Comparison of ENCODE assay signal across 29 cellular contexts in the genomic region with DNA sequence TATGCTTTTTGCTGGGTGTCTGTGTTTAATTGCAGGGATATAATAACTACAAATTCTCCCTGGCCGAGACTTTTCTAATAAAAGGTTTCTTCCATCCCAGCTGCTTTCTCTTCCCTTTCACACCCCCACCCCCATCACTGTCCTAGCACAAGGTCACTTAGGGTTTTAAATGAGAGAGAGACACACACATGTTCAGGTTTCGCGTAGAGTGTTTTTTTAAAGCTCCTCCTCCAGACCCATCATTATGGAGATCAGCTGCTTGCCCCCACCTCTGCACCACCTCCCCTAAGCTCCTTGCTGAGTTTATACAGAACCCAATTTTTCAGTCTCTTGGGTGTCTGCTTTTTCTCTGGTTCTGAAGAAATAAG. TPM values are rescaled to one million over a fixed set of nuclear protein-coding genes. Genes with fewer than 3 reads are reported as not detected.
DNase-seq lines count a peak whose midpoint lies in the region; ATAC-seq and TF ChIP-seq lines count a peak whose summit lies in the region.
"Had no signal": no experiment of that assay in that cellular context is flagged by ENCODE, and none has a peak within 500 bp of the region (broad histone marks: within the 10 kb centered on the region; RNA-seq: fewer than 3 reads in every experiment).

No MANE protein-coding gene starts in this region.

- peak overlapping the region; percentile 25 for H3K27ac Mint-ChIP-seq in glutamatergic neuron (ENCODE audit: unreplicated experiment)
- H3K27ac Mint-ChIP-seq in CD4-positive, alpha-beta T cell = no peak overlapping the region
- H3K27ac Mint-ChIP-seq: activated CD4-positive, alpha-beta memory T cell treated with anti-CD3 and anti-CD28 coated beads, Interleukin-2, amount 10 ng/mL, durations not matched to agents 7 days and 5 days; memory B cell; naive thymus-derived CD8-positive, alpha-beta T cell; stimulated activated naive CD8-positive, alpha-beta T cell treated with anti-CD3 and anti-CD28 coated beads, Interleukin-15, Interleukin-2, amounts not matched to agents 100 ng/mL and 50 ng/mL, for 24 hours had no signal

- peaks cover 3% of the 10 kb centered on the region for H3K27me3 Mint-ChIP-seq in glutamatergic neuron (ENCODE audit: unreplicated experiment)
- peaks cover 35% of the 10 kb centered on the region for H3K27me3 Mint-ChIP-seq in CD4-positive, alpha-beta T cell
- H3K27me3 Mint-ChIP-seq: activated CD4-positive, alpha-beta memory T cell treated with anti-CD3 and anti-CD28 coated beads, Interleukin-2, amount 10 ng/mL, durations not matched to agents 7 days and 5 days had no signal

- H3K27me3 ChIP-seq in CD4-positive, alpha-beta T cell (ENCODE audit: control insufficient read depth, insufficient read depth, low read length) = peaks cover 6% of the 10 kb centered on the region
- H3K27me3 ChIP-seq: foreskin keratinocyte, transverse colon had no signal

- DNase-seq in NCI-H1092 treated with DMSO at 0.1 percent for 48 hours (lab: John Stamatoyannopoulos, UW) = peak; percentile 8
- no peak for DNase-seq in NCI-H1092 (lab: John Stamatoyannopoulos, UW)
- peak; percentile 72 for DNase-seq in NCI-H2227 treated with DMSO at 0.1 percent for 48 hours (lab: John Stamatoyannopoulos, UW)
- DNase-seq in glutamatergic neuron = no peak
- DNase-seq in omental fat pad (ENCODE audit: low spot score) = no peak
- DNase-seq in activated CD4-positive, alpha-beta T cell treated with anti-CD3 and anti-CD28 coated beads for 48 hours = no peak
- DNase-seq in CD4-positive, alpha-beta T cell = no peak
- DNase-seq: activated CD4-positive, alpha-beta memory T cell treated with anti-CD3 and anti-CD28 coated beads, Interleukin-2, amount 10 ng/mL, durations not matched to agents 7 days and 5 days; activated naive CD4-positive, alpha-beta T cell treated with Interleukin-2 at 50 U/mL for 16 hours; anterior cingulate cortex; DMS79; erythroblast; foreskin keratinocyte; H7; naive thymus-derived CD8-positive, alpha-beta T cell; NCI-H1048; psoas muscle; stimulated activated CD4-positive, alpha-beta T cell treated with anti-CD3 and anti-CD28 coated beads, Interleukin-4, amount 100 ng/mL, for 24 hours; T-helper 2 cell; transverse colon; WERI-Rb-1 had no signal

- CTCF ChIA-PET in CD4-positive, alpha-beta T cell (lab: Charles Lee) = interaction anchor here (1.1 kb wide), 1 partner anchor 8 kb away, joined by 3 read pairs; no protein-coding TSS in a partner anchor

- H3K4me1 Mint-ChIP-seq in glutamatergic neuron (ENCODE audit: low read depth, unreplicated experiment) = peaks cover 20% of the 10 kb centered on the region
- no peaks in the 10 kb centered on the region for H3K4me1 Mint-ChIP-seq in CD4-positive, alpha-beta T cell (ENCODE audit: low read depth)
- H3K4me1 Mint-ChIP-seq: activated CD4-positive, alpha-beta memory T cell treated with anti-CD3 and anti-CD28 coated beads, Interleukin-2, amount 10 ng/mL, durations not matched to agents 7 days and 5 days; central memory CD8-positive, alpha-beta T cell; memory B cell; naive thymus-derived CD8-positive, alpha-beta T cell had no signal

- POLR2A ChIA-PET in CD4-positive, alpha-beta T cell (lab: Charles Lee) = no interaction called here

- H3K4me3 Mint-ChIP-seq in glutamatergic neuron (ENCODE audit: unreplicated experiment) = peak overlapping the region; percentile 78
- H3K4me3 Mint-ChIP-seq in CD4-positive, alpha-beta T cell = no peak overlapping the region
- H3K4me3 Mint-ChIP-seq: activated CD4-positive, alpha-beta memory T cell treated with anti-CD3 and anti-CD28 coated beads, Interleukin-2, amount 10 ng/mL, durations not matched to agents 7 days and 5 days; central memory CD8-positive, alpha-beta T cell; memory B cell; naive thymus-derived CD8-positive, alpha-beta T cell; stimulated activated naive CD8-positive, alpha-beta T cell treated with anti-CD3 and anti-CD28 coated beads, Interleukin-15, Interleukin-2, amounts not matched to agents 100 ng/mL and 50 ng/mL, for 24 hours had no signal

- intact Hi-C loops in CD4-positive, alpha-beta T cell (cut with DNase I, micrococcal nuclease) = no loop called here

- H3K9me3 ChIP-seq in CD4-positive, alpha-beta T cell (ENCODE audit: control insufficient read depth, low read length) = no peaks in the 10 kb centered on the region
- H3K9me3 ChIP-seq: transverse colon had no signal

- no peak for TF ChIP-seq CTCF in glutamatergic neuron (IDR thresholded peaks at IDR 0.05; ENCODE audit: partially characterized antibody, unreplicated experiment)
- TF ChIP-seq CTCF in omental fat pad (IDR thresholded peaks at IDR 0.05) = no peak
- no peak for TF ChIP-seq CTCF in CD4-positive, alpha-beta T cell (IDR thresholded peaks at IDR 0.05)

- ATAC-seq in omental fat pad (ENCODE audit: low FRiP score) = peak; percentile 15
- no peak for ATAC-seq in HG02610 (IDR thresholded peaks at IDR 0.05; ENCODE audit: unreplicated experiment)
- ATAC-seq in CD4-positive, alpha-beta T cell (ENCODE audit: poor library complexity) = no peak
- ATAC-seq: foreskin keratinocyte; naive thymus-derived CD8-positive, alpha-beta T cell; psoas muscle had no signal

- H3K9me3 Mint-ChIP-seq in glutamatergic neuron (ENCODE audit: unreplicated experiment) = peaks cover 2% of the 10 kb centered on the region
- peaks cover 5% of the 10 kb centered on the region for H3K9me3 Mint-ChIP-seq in CD4-positive, alpha-beta T cell

- H3K36me3 Mint-ChIP-seq in glutamatergic neuron (ENCODE audit: unreplicated experiment) = no peaks in the 10 kb centered on the region
- H3K36me3 Mint-ChIP-seq in CD4-positive, alpha-beta T cell (ENCODE audit: low read depth) = no peaks in the 10 kb centered on the region
- H3K36me3 Mint-ChIP-seq: memory B cell had no signal

- no peak overlapping the region for H3K27ac ChIP-seq in CD4-positive, alpha-beta T cell (ENCODE audit: low read depth, low read length)
- H3K27ac ChIP-seq: 22Rv1, foreskin keratinocyte, KMS-11, psoas muscle, SK-N-MC, transverse colon, WERI-Rb-1 had no signal

RNA-seq across cellular contexts. Expression of a gene that starts 18.6 kb away (rescaled TPM):
- 2.1 TPM for total RNA-seq in glutamatergic neuron (ENCODE audit: unreplicated experiment)
- 10 to 100 TPM; 12.0 to 15.9 (median 13.9) TPM for total RNA-seq in omental fat pad
- not detected for total RNA-seq in CD4-positive, alpha-beta T cell
- total RNA-seq: activated CD4-positive, alpha-beta memory T cell treated with anti-CD3 and anti-CD28 coated beads, Interleukin-2, amount 10 ng/mL, durations not matched to agents 7 days and 5 days; foreskin keratinocyte; H7; HT-29; naive thymus-derived CD8-positive, alpha-beta T cell had no signal

RNA-seq across cellular contexts. Expression of a gene that starts 48.5 kb away (rescaled TPM):
- 5.6 TPM for total RNA-seq in glutamatergic neuron (ENCODE audit: unreplicated experiment)
- total RNA-seq in omental fat pad = 10 to 100 TPM in 2 of 4 donors, 1 to 10 TPM in 2; 8.0 to 19.8 (median 11.2) TPM
- under 1 TPM; 0.38 to 0.47 TPM for total RNA-seq in CD4-positive, alpha-beta T cell

Comparison
In these comparisons a context has a peak if more than half of its experiments do, and no peak if none do; other contexts are left out.
1. DNase-seq: peak in NCI-H1092 treated with DMSO at 0.1 percent for 48 hours (single experiment) and NCI-H2227 treated with DMSO at 0.1 percent for 48 hours (single experiment); none in NCI-H1092 (single experiment), glutamatergic neuron (single experiment), omental fat pad (single experiment), activated CD4-positive, alpha-beta T cell treated with anti-CD3 and anti-CD28 coated beads for 48 hours (single experiment) and CD4-positive, alpha-beta T cell (0 of 10).